In the genomic region with DNA sequence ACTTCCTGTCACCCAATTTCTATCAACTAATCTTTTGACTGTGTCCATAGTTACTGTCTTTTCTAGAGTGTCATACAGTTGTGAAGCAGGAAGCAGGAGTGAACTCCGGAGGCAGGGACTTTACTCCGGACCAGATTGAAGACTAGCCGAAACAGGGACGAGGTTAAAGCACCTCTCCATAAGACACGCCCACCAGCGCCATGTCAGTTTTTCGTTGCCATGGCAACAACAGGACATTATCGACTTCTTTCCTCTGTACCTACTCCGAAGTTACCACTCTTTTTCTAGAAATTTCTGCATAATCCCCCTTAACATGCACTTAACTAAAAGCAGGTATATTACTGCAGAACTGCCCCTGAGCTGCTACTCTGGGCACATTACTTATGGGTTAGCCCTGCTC, we compare ENCODE assay signal across 22 cellular contexts. TPM values are rescaled to one million over a fixed set of nuclear protein-coding genes. Genes with fewer than 3 reads are reported as not detected.
DNase-seq lines count a peak whose midpoint lies in the region; ATAC-seq and TF ChIP-seq lines count a peak whose summit lies in the region.
"Had no signal": no experiment of that assay in that cellular context is flagged by ENCODE, and none has a peak within 500 bp of the region (broad histone marks: within the 10 kb centered on the region; RNA-seq: fewer than 3 reads in every experiment).

No MANE protein-coding gene starts in this region.

- H3K36me3 Mint-ChIP-seq in activated T-helper 2 cell treated with anti-CD3 and anti-CD28 coated beads, Interferon-gamma antibody, Interleukin-2, Interleukin-4, amounts not matched to agents 10 μg/mL and 5 μg/mL and 100 μg/mL, durations not matched to agents 14 hours and 24 hours and 36 hours (ENCODE audit: low read depth), result peaks cover 65% of the 10 kb centered on the region
- H3K36me3 Mint-ChIP-seq in naive B cell (peaks cover 17 to 20% of the 10 kb centered on the region in 2 donors), nephron progenitor cell (ENCODE audit: low read depth) (no peaks in the 10 kb centered on the region)

- peak overlapping the region; percentile 49 for H3K27ac Mint-ChIP-seq in activated T-helper 2 cell treated with anti-CD3 and anti-CD28 coated beads, Interferon-gamma antibody, Interleukin-2, Interleukin-4, amounts not matched to agents 10 μg/mL and 5 μg/mL and 100 μg/mL, durations not matched to agents 14 hours and 24 hours and 36 hours
- H3K27ac Mint-ChIP-seq in naive B cell, result peak overlapping the region in 4 of 6 donors; percentile 59 to 90 (median 83)
- no peak overlapping the region for H3K27ac Mint-ChIP-seq in nephron progenitor cell
- H3K27ac Mint-ChIP-seq: progenitor cell of endocrine pancreas had no signal

- DNase-seq in DMS53 (lab: John Stamatoyannopoulos, UW), result peak; percentile 17
- no peak for DNase-seq in DMS53 treated with DMSO at 0.1 percent for 48 hours (lab: John Stamatoyannopoulos, UW; ENCODE audit: unreplicated experiment)
- peak; percentile 37 for DNase-seq in H7
- DNase-seq in activated T-helper 2 cell treated with anti-CD3 and anti-CD28 coated beads, Interferon-gamma antibody, Interleukin-2, Interleukin-4, amounts not matched to agents 10 μg/mL and 5 μg/mL and 100 μg/mL, durations not matched to agents 14 hours and 24 hours and 36 hours (ENCODE audit: low spot score), result no peak
- DNase-seq in naive B cell, result no peak
- DNase-seq in ACHN, result no peak
- DNase-seq in nephron progenitor cell, result no peak
- DNase-seq: 8988T; activated CD4-positive, alpha-beta T cell treated with anti-CD3 and anti-CD28 coated beads, Interleukin-2, amount 50 U/mL, for 48 hours; activated T-cell treated with anti-CD3 and anti-CD28 coated beads, Interleukin-2, amount 50 U/mL, for 48 hours; brain microvascular endothelial cell; colonic mucosa; DMS153; lower lobe of right lung; NCI-H2029; stimulated activated CD4-positive, alpha-beta T cell treated with anti-CD3 and anti-CD28 coated beads, Interleukin-4, amount 100 ng/mL, for 4 hours; uterus had no signal

- ATAC-seq in naive B cell (ENCODE audit: low read depth in 2 of 2) (no peak), HG03354 (IDR thresholded peaks at IDR 0.05; ENCODE audit: poor library complexity, severe bottlenecking, unreplicated experiment) (no peak)
- ATAC-seq: lower lobe of right lung had no signal

- no peaks in the 10 kb centered on the region for H3K9me3 Mint-ChIP-seq in activated T-helper 2 cell treated with anti-CD3 and anti-CD28 coated beads, Interferon-gamma antibody, Interleukin-2, Interleukin-4, amounts not matched to agents 10 μg/mL and 5 μg/mL and 100 μg/mL, durations not matched to agents 14 hours and 24 hours and 36 hours
- H3K9me3 Mint-ChIP-seq in naive B cell (no peaks in the 10 kb centered on the region), nephron progenitor cell (no peaks in the 10 kb centered on the region)

- H3K4me3 ChIP-seq in H7 (ENCODE audit: insufficient read depth, low read depth, low read length), result no peak overlapping the region
- H3K4me3 ChIP-seq: colonic mucosa, lower lobe of right lung, skin epidermis, uterus had no signal

- peaks cover 15% of the 10 kb centered on the region for H3K4me1 Mint-ChIP-seq in activated T-helper 2 cell treated with anti-CD3 and anti-CD28 coated beads, Interferon-gamma antibody, Interleukin-2, Interleukin-4, amounts not matched to agents 10 μg/mL and 5 μg/mL and 100 μg/mL, durations not matched to agents 14 hours and 24 hours and 36 hours (ENCODE audit: low read depth)
- H3K4me1 Mint-ChIP-seq in naive B cell (peaks cover 32 to 59% (median 35%) of the 10 kb centered on the region in 3 donors), nephron progenitor cell (peaks cover 38% of the 10 kb centered on the region)

- H3K36me3 ChIP-seq in H7 (replicated peaks; ENCODE audit: control insufficient read depth, insufficient read depth, low read length), result no peaks in the 10 kb centered on the region
- H3K36me3 ChIP-seq: colonic mucosa, uterus had no signal

- TF ChIP-seq CTCF in nephron progenitor cell (IDR thresholded peaks at IDR 0.05), result no peak

- no peaks in the 10 kb centered on the region for H3K27me3 Mint-ChIP-seq in activated T-helper 2 cell treated with anti-CD3 and anti-CD28 coated beads, Interferon-gamma antibody, Interleukin-2, Interleukin-4, amounts not matched to agents 10 μg/mL and 5 μg/mL and 100 μg/mL, durations not matched to agents 14 hours and 24 hours and 36 hours (ENCODE audit: low read depth)
- no peaks in the 10 kb centered on the region for H3K27me3 Mint-ChIP-seq in naive B cell
- H3K27me3 Mint-ChIP-seq in nephron progenitor cell (ENCODE audit: low read depth, poor library complexity), result no peaks in the 10 kb centered on the region
- H3K27me3 Mint-ChIP-seq: progenitor cell of endocrine pancreas had no signal

- no peak overlapping the region for H3K4me3 Mint-ChIP-seq in activated T-helper 2 cell treated with anti-CD3 and anti-CD28 coated beads, Interferon-gamma antibody, Interleukin-2, Interleukin-4, amounts not matched to agents 10 μg/mL and 5 μg/mL and 100 μg/mL, durations not matched to agents 14 hours and 24 hours and 36 hours (ENCODE audit: low read depth)
- H3K4me3 Mint-ChIP-seq in naive B cell (peak overlapping the region in 2 of 8 donors; percentile 10 to 16), nephron progenitor cell (no peak overlapping the region)

- in situ Hi-C loops in ACHN (cut with HindIII; ENCODE audit: low pct_ligation_motif_present, low pct_unique_long_range_greater_than_20kb, low sequenced_read_pairs), result no loop called here

- intact Hi-C loops in activated T-helper 2 cell treated with anti-CD3 and anti-CD28 coated beads, Interferon-gamma antibody, Interleukin-2, Interleukin-4, amounts not matched to agents 10 μg/mL and 5 μg/mL and 100 μg/mL, durations not matched to agents 14 hours and 24 hours and 36 hours (cut with micrococcal nuclease), result no loop called here

- no peaks in the 10 kb centered on the region for H3K27me3 ChIP-seq in H7 (ENCODE audit: control insufficient read depth, insufficient read depth, low read length)
- H3K27me3 ChIP-seq: brain microvascular endothelial cell, colonic mucosa, uterus had no signal

RNA-seq across cellular contexts. Expression of a gene that starts 25.2 kb away (rescaled TPM):
- total RNA-seq in H7 (2014; rRNA removed; shearing (Covaris generic)), result 1.0 and 2.3 TPM in 2 replicates
- total RNA-seq in activated T-helper 2 cell treated with anti-CD3 and anti-CD28 coated beads, Interferon-gamma antibody, Interleukin-2, Interleukin-4, amounts not matched to agents 10 μg/mL and 5 μg/mL and 100 μg/mL, durations not matched to agents 14 hours and 24 hours and 36 hours, result 29.2 and 29.5 TPM in 2 replicates
- polyA plus RNA-seq in naive B cell (ENCODE audit: low read depth in 6 of 6), result 10 to 100 TPM in 5 of 6 donors, 1 to 10 TPM in 1; 8.4 to 25.9 (median 19.5) TPM

RNA-seq across cellular contexts. Expression of a gene that starts 57.4 kb away (rescaled TPM):
- total RNA-seq in H7 (2014; rRNA removed; shearing (Covaris generic)), result not detected in 2 replicates
- 0.41 and 0.55 TPM in 2 replicates for total RNA-seq in activated T-helper 2 cell treated with anti-CD3 and anti-CD28 coated beads, Interferon-gamma antibody, Interleukin-2, Interleukin-4, amounts not matched to agents 10 μg/mL and 5 μg/mL and 100 μg/mL, durations not matched to agents 14 hours and 24 hours and 36 hours
- not detected for polyA plus RNA-seq in naive B cell (ENCODE audit: low read depth in 6 of 6)
- total RNA-seq: colonic mucosa, lower lobe of right lung, progenitor cell of endocrine pancreas, subcutaneous adipose tissue, uterus had no signal
- polyA plus RNA-seq: BJ had no signal

Comparison
In these comparisons a context has a peak if more than half of its experiments do, and no peak if none do; other contexts are left out.
1. DNase-seq: peak in DMS53 (single experiment) and H7 (single experiment); none in DMS53 treated with DMSO at 0.1 percent for 48 hours (single experiment), activated T-helper 2 cell treated with anti-CD3 and anti-CD28 coated beads, Interferon-gamma antibody, Interleukin-2, Interleukin-4, amounts not matched to agents 10 μg/mL and 5 μg/mL and 100 μg/mL, durations not matched to agents 14 hours and 24 hours and 36 hours (single experiment), naive B cell (single experiment), ACHN (single experiment) and nephron progenitor cell (single experiment).